Comparison of ENCODE assay signal across 26 cellular contexts in genomic region chr1:94530373-94530878, GRCh38. TPM values are rescaled to one million over a fixed set of nuclear protein-coding genes. Genes with fewer than 3 reads are reported as not detected.
DNase-seq lines count a peak whose midpoint lies in the region; ATAC-seq, FAIRE-seq and TF ChIP-seq lines count a peak whose summit lies in the region.
"Had no signal": no experiment of that assay in that cellular context is flagged by ENCODE, and none has a peak within 500 bp of the region (broad histone marks: within the 10 kb centered on the region; RNA-seq: fewer than 3 reads in every experiment).

No MANE protein-coding gene starts in this region.

- peak; percentile 29 for DNase-seq in HCEC 1CT
- DNase-seq in RPMI7951 (ENCODE audit: low read depth): peak; percentile 21
- DNase-seq in endothelial cell of umbilical vein (ENCODE audit: low read depth, low spot score): no peak
- no peak for DNase-seq in progenitor cell of endocrine pancreas (ENCODE audit: low spot score, unreplicated experiment)
- no peak for DNase-seq in MM.1S
- DNase-seq: CD4-positive, CD25-positive, alpha-beta regulatory T cell; COR-L47; DMS 273 treated with DMSO at 0.1 percent for 48 hours; DMS79 treated with DMSO at 0.1 percent for 48 hours; GM23248; H9; Kasumi-1; NCI-H1105; NCI-H1694; NCI-H2081; NCI-H2171; NCI-H345; NCI-H524; NCI-H774; NK-92 treated with Interleukin-12 subunit alpha and Interleukin-12 subunit beta, amount 100 ng/mL, for 24 hours; SHP77; SW 1271 had no signal

- H4K20me1 ChIP-seq in endothelial cell of umbilical vein (replicated peaks; ENCODE audit: control insufficient read depth, extremely low read depth, insufficient read depth, low read length) (no peaks in the 10 kb centered on the region), MM.1S (ENCODE audit: insufficient read depth, low read length) (no peaks in the 10 kb centered on the region)

- H3K27ac Mint-ChIP-seq in progenitor cell of endocrine pancreas: peak overlapping the region; percentile 56

- H3K4me3 ChIP-seq in endothelial cell of umbilical vein (replicated peaks in 1 of 3; ENCODE audit: insufficient read depth in 1 of 3, low read depth in 1 of 3, low read length in 3 of 3) (no peak overlapping the region), MM.1S (ENCODE audit: low read length) (no peak overlapping the region)
- H3K4me3 ChIP-seq: GM23248, SK-N-MC had no signal

- H3K36me3 ChIP-seq in endothelial cell of umbilical vein (ENCODE audit: control insufficient read depth in 2 of 2, extremely low read depth in 1 of 2, insufficient read depth in 2 of 2, low read length in 2 of 2) (no peaks in the 10 kb centered on the region), MM.1S (replicated peaks; ENCODE audit: insufficient read depth, low read length) (no peaks in the 10 kb centered on the region)

- no peak for ATAC-seq in GM21619 (IDR thresholded peaks at IDR 0.05; ENCODE audit: unreplicated experiment)
- no peak for ATAC-seq in GM19328 (IDR thresholded peaks at IDR 0.05; ENCODE audit: unreplicated experiment)

- H3K36me3 Mint-ChIP-seq in progenitor cell of endocrine pancreas (ENCODE audit: insufficient read depth): peaks cover 47% of the 10 kb centered on the region
- H3K36me3 Mint-ChIP-seq: CD4-positive, CD25-positive, alpha-beta regulatory T cell had no signal

- dilution Hi-C loops in endothelial cell of umbilical vein (cut with MboI; ENCODE audit: extremely low pct_ligation_motif_present, low sequenced_read_pairs): loop anchor here (25.0 kb wide), 1 partner anchor 282 kb away; the partner anchor contains the start of gene SLC44A3

- CTCF ChIA-PET in endothelial cell of umbilical vein (lab: Charles Lee): interaction anchor here (0.9 to 1.4 kb wide), 2 partner anchors 272 to 513 kb away, joined by 3 read pairs; no protein-coding TSS in a partner anchor

- no peaks in the 10 kb centered on the region for H3K27me3 Mint-ChIP-seq in progenitor cell of endocrine pancreas
- H3K27me3 Mint-ChIP-seq: CD4-positive, CD25-positive, alpha-beta regulatory T cell had no signal

- no peaks in the 10 kb centered on the region for H3K9me1 ChIP-seq in endothelial cell of umbilical vein (replicated peaks; ENCODE audit: control insufficient read depth, extremely low read depth, insufficient read depth, low read length)

- no peaks in the 10 kb centered on the region for H3K9me2 ChIP-seq in MM.1S (replicated peaks; ENCODE audit: insufficient read depth, low read length)

- no peak overlapping the region for H2AFZ ChIP-seq in endothelial cell of umbilical vein (ENCODE audit: low read depth, low read length)
- no peak overlapping the region for H2AFZ ChIP-seq in MM.1S (ENCODE audit: low read length)
- H2AFZ ChIP-seq: GM23248 had no signal

- TF ChIP-seq POLR2A in endothelial cell of umbilical vein (IDR thresholded peaks at IDR 0.05; ENCODE audit: low read depth, low read length): no peak

- no peak overlapping the region for H3K4me2 ChIP-seq in endothelial cell of umbilical vein (ENCODE audit: insufficient read depth, low read length)
- H3K4me2 ChIP-seq in MM.1S (ENCODE audit: low read depth, low read length): no peak overlapping the region

- BruUV-seq in endothelial cell of umbilical vein (replicated peaks; lab: Mats Ljungman, UMichigan): no TSS peak

- no peak overlapping the region for H3K4me3 Mint-ChIP-seq in progenitor cell of endocrine pancreas (ENCODE audit: low read depth)
- H3K4me3 Mint-ChIP-seq: CD4-positive, CD25-positive, alpha-beta regulatory T cell; H9 had no signal

- no peaks in the 10 kb centered on the region for H3K9me3 Mint-ChIP-seq in progenitor cell of endocrine pancreas (ENCODE audit: low read depth)
- H3K9me3 Mint-ChIP-seq: CD4-positive, CD25-positive, alpha-beta regulatory T cell; H9 had no signal

- no peaks in the 10 kb centered on the region for H3F3A ChIP-seq in MM.1S (ENCODE audit: insufficient read depth, low read length)

- no peaks in the 10 kb centered on the region for H3K9me3 ChIP-seq in endothelial cell of umbilical vein (replicated peaks; ENCODE audit: control insufficient read depth, insufficient read depth, low read length)
- no peaks in the 10 kb centered on the region for H3K9me3 ChIP-seq in MM.1S (replicated peaks; ENCODE audit: insufficient read depth, low read length)

- peak; percentile 57 for FAIRE-seq in endothelial cell of umbilical vein (lab: Jason Lieb, UNC)
- FAIRE-seq: RCC 7860 had no signal

- no peaks in the 10 kb centered on the region for H3K4me1 ChIP-seq in endothelial cell of umbilical vein (ENCODE audit: control insufficient read depth, extremely low read depth, insufficient read depth, low read length)
- no peaks in the 10 kb centered on the region for H3K4me1 ChIP-seq in MM.1S (ENCODE audit: low read length)

- H3K79me2 ChIP-seq in endothelial cell of umbilical vein (ENCODE audit: control insufficient read depth, insufficient read depth, low read length) (no peaks in the 10 kb centered on the region), MM.1S (ENCODE audit: low read length) (no peaks in the 10 kb centered on the region)

- peaks cover 22% of the 10 kb centered on the region for H3K4me1 Mint-ChIP-seq in progenitor cell of endocrine pancreas (ENCODE audit: low read depth)
- H3K4me1 Mint-ChIP-seq: CD4-positive, CD25-positive, alpha-beta regulatory T cell had no signal

- H3K27me3 ChIP-seq in endothelial cell of umbilical vein (ENCODE audit: control insufficient read depth in 2 of 2, insufficient read depth in 2 of 2, low read length in 2 of 2) (no peaks in the 10 kb centered on the region), MM.1S (replicated peaks; ENCODE audit: insufficient read depth, low read length) (no peaks in the 10 kb centered on the region)

- H3K9ac ChIP-seq in endothelial cell of umbilical vein (replicated peaks; ENCODE audit: extremely low read depth, insufficient read depth, low read length): no peak overlapping the region
- no peak overlapping the region for H3K9ac ChIP-seq in MM.1S (ENCODE audit: low read length)
- H3K9ac ChIP-seq: GM23248 had no signal

- POLR2A ChIA-PET in endothelial cell of umbilical vein (lab: Charles Lee): no interaction called here

- H3K27ac ChIP-seq in endothelial cell of umbilical vein (ENCODE audit: insufficient read depth, low read depth, low read length) (no peak overlapping the region), MM.1S (ENCODE audit: low read length) (no peak overlapping the region)
- H3K27ac ChIP-seq: GM23248, SK-N-MC had no signal

- TF ChIP-seq CTCF in endothelial cell of umbilical vein (IDR thresholded peaks at IDR 0.05; ENCODE audit: extremely low read depth in 1 of 2, insufficient read depth in 1 of 2, low read depth in 1 of 2, low read length in 2 of 2) (no peak), progenitor cell of endocrine pancreas (IDR thresholded peaks at IDR 0.05; ENCODE audit: unreplicated experiment) (no peak), MM.1S (IDR thresholded peaks at IDR 0.05; ENCODE audit: low read length) (no peak)

- intact Hi-C loops in endothelial cell of umbilical vein (cut with micrococcal nuclease): no loop called here

TF ChIP-seq in endothelial cell of umbilical vein, 7 proteins besides CTCF, POLR2A, EP300 and RAD21:
- no peak for TF ChIP-seq EZH2 (IDR thresholded peaks at IDR 0.05; ENCODE audit: borderline replicate concordance, low read depth, low read length, severe bottlenecking)
- no peak for TF ChIP-seq GATA2 (IDR thresholded peaks at IDR 0.05; ENCODE audit: insufficient read depth, insufficient read length, low read depth, low read length)

RNA-seq across cellular contexts. Expression of gene F3, which starts 11.1 kb away (rescaled TPM):
- total RNA-seq in RPMI7951 (2014; rRNA removed; shearing (Covaris generic)): 76.5 and 84.8 TPM in 2 replicates
- 1.9 and 2.3 TPM in 2 replicates for total RNA-seq in endothelial cell of umbilical vein
- polyA plus RNA-seq in endothelial cell of umbilical vein: 0.25 and 1.2 TPM in 2 replicates
- polyA plus RNA-seq in endothelial cell of umbilical vein (2011; cell fraction: cytosol; rRNA removed): 0.39 and 0.61 TPM in 2 replicates
- polyA plus RNA-seq in endothelial cell of umbilical vein (2011; cell fraction: nucleus; rRNA removed): 3.4 and 4.0 TPM in 2 replicates
- 0.25 and 0.37 TPM in 2 replicates for polyA plus RNA-seq in endothelial cell of umbilical vein (2012)
- 1.5 and 1.9 TPM in 2 replicates for polyA minus RNA-seq in endothelial cell of umbilical vein
- polyA minus RNA-seq in endothelial cell of umbilical vein (2011; cell fraction: cytosol; rRNA and poly(A)+ RNA removed): 14.6 TPM
- polyA minus RNA-seq in endothelial cell of umbilical vein (2011; cell fraction: nucleus; rRNA and poly(A)+ RNA removed): 3.6 and 3.8 TPM in 2 replicates
- 84.9 and 95.0 TPM in 2 replicates for total RNA-seq in progenitor cell of endocrine pancreas
- total RNA-seq: CD4-positive, CD25-positive, alpha-beta regulatory T cell had no signal
- polyA plus RNA-seq: CD4-positive, CD25-positive, alpha-beta regulatory T cell had no signal

Comparison
In these comparisons a context has a peak if more than half of its experiments do, and no peak if none do; other contexts are left out.
1. DNase-seq: peak in HCEC 1CT (single experiment) and RPMI7951 (single experiment); none in endothelial cell of umbilical vein (single experiment), progenitor cell of endocrine pancreas (single experiment) and MM.1S (single experiment).
2. RNA of gene F3, which starts 11.1 kb away (total RNA-seq): 84.9 to 95.0 TPM in progenitor cell of endocrine pancreas and 76.5 to 84.8 TPM in RPMI7951; 1.9 to 2.3 TPM in endothelial cell of umbilical vein; every median in the first group is over 10 times any median in the second.